1 cellular context compared by ENCODE assay signal in the genomic region with DNA sequence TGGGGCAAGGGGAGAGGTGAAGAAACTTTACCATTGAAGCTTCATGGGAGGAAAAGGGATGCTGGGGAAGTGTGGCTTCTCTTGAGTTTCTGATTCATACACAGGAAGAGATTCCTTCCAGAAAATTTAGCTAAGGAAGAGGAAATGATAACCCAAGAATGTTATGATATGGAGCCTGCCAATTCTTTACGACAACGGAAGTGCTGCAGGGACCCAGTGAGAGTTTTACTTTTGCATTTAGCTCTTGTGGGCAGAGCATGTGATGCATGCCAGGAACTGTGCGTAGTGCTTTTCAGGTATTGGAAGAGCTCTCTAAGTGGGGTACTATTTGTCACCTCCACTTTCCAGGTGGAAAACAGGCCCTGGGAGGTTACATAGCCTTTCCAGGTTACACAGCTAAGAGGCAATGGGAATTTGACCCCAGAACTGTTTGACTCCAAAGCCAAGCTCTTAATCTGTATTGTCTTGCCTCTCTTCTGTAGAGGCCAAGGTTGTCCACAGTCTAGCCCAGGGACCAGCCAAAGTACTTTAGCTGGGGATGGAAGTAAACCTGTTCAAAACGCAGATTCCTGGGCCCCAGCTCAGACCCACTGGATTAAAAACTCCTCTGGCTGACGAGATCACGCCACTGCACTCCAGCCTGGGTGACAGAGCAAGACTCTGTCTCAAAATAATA.
TF ChIP-seq lines count a peak whose summit lies in the region.

No MANE protein-coding gene starts in this region.

TF ChIP-seq in GM12878, 131 proteins besides CTCF, POLR2A, EP300 and RAD21:
- TF ChIP-seq CBFB (IDR thresholded peaks at IDR 0.05; ENCODE audit: low read depth) (no peak), RUNX3 (IDR thresholded peaks at IDR 0.05; ENCODE audit: low read length) (0 out of 2 replicates have a peak, but pooled peaks have one; percentile 20), CREM (IDR thresholded peaks at IDR 0.05; ENCODE audit: low read depth) (0 out of 2 replicates have a peak, but pooled peaks have one; percentile 15), RAD51 (IDR thresholded peaks at IDR 0.05) (peak; percentile 15; the same call in 1 of the 2 replicates), ETV6 (conservative IDR thresholded peaks at IDR 0.05 in 1 of 2, IDR thresholded peaks at IDR 0.05 in 1 of 2; ENCODE audit: borderline replicate concordance in 1 of 2, low read depth in 1 of 2) (0 out of 4 replicates have a peak, but pooled peaks of 1 of the 2 experiments have one; percentile 17), ZNF384 (IDR thresholded peaks at IDR 0.05; ENCODE audit: borderline replicate concordance, low read depth, low read length) (no peak), NR2C2 (IDR thresholded peaks at IDR 0.05; ENCODE audit: borderline replicate concordance, control insufficient read depth, insufficient read length, low read depth) (no peak), HSF1 (IDR thresholded peaks at IDR 0.05; ENCODE audit: low read depth, low read length) (no peak)
